In genomic region chr14:53368714-53369191, GRCh38 we compare ENCODE assay signal across 12 cellular contexts.
DNase-seq lines count a peak whose midpoint lies in the region; ATAC-seq and TF ChIP-seq lines count a peak whose summit lies in the region.
"Had no signal": no experiment of that assay in that cellular context is flagged by ENCODE, and none has a peak within 500 bp of the region (broad histone marks: within the 10 kb centered on the region; RNA-seq: fewer than 3 reads in every experiment).

No MANE protein-coding gene starts in this region.

- no peak overlapping the region for H2BK15ac ChIP-seq in IMR-90 (ENCODE audit: low read depth, low read length)

- no peak overlapping the region for H3K14ac ChIP-seq in IMR-90 (replicated peaks; ENCODE audit: low read depth, low read length)

- peak overlapping the region; percentile 67; the same call in 1 of the 2 replicates for H3K4me2 ChIP-seq in IMR-90 (ENCODE audit: low read depth, low read length)

- H2BK20ac ChIP-seq in IMR-90 (ENCODE audit: low read depth, low read length): no peak overlapping the region

- H2AFZ ChIP-seq in IMR-90 (replicated peaks; ENCODE audit: low read length, poor library complexity): no peak overlapping the region

- H3K27ac Mint-ChIP-seq in activated CD4-positive, alpha-beta T cell treated with anti-CD3 and anti-CD28 coated beads for 36 hours: no peak overlapping the region

- DNase-seq in AG09309 (ENCODE audit: low read depth) (peak; percentile 74), IMR-90 (peak; percentile 88), epidermal melanocyte (ENCODE audit: insufficient read length, low spot score) (peak; percentile 25), myocyte (ENCODE audit: low read depth) (peak; percentile 49), NK-92 (lab: John Stamatoyannopoulos, UW; ENCODE audit: unreplicated experiment) (no peak), T-helper 1 cell (no peak)
- DNase-seq in activated CD4-positive, alpha-beta T cell treated with anti-CD3 and anti-CD28 coated beads for 36 hours: no peak
- DNase-seq: C1 segment of cervical spinal cord, NCI-H2171 had no signal

- H3K9me1 ChIP-seq in IMR-90 (ENCODE audit: insufficient read depth, low read length): peaks cover 12% of the 10 kb centered on the region

- H2AK9ac ChIP-seq in IMR-90 (replicated peaks; ENCODE audit: low read depth, low read length, poor library complexity): no peak overlapping the region

- intact Hi-C loops in IMR-90 (cut with micrococcal nuclease): loop anchor here (2.0 to 5.0 kb wide), 2 partner anchors 42 to 169 kb away; no protein-coding TSS in a partner anchor
- intact Hi-C loops in activated CD4-positive, alpha-beta T cell treated with anti-CD3 and anti-CD28 coated beads for 36 hours (cut with DNase I, micrococcal nuclease): no loop called here

- H3K9ac ChIP-seq in IMR-90 (ENCODE audit: low read depth, low read length): no peak overlapping the region

- no peak overlapping the region for H3K4me3 Mint-ChIP-seq in activated CD4-positive, alpha-beta T cell treated with anti-CD3 and anti-CD28 coated beads for 36 hours
- H3K4me3 Mint-ChIP-seq: central memory CD8-positive, alpha-beta T cell had no signal

- H3K4me3 ChIP-seq in AG09309 (ENCODE audit: control insufficient read depth, low read depth, low read length) (no peak overlapping the region), IMR-90 (ENCODE audit: insufficient read depth, low read depth, low read length) (no peak overlapping the region)

- in situ Hi-C loops in IMR-90 (cut with MboI; ENCODE audit: low sequenced_read_pairs): no loop called here

- no peaks in the 10 kb centered on the region for H3K79me1 ChIP-seq in IMR-90 (ENCODE audit: low read depth in 1 of 2, low read length in 2 of 2)

- H3K27me3 Mint-ChIP-seq in activated CD4-positive, alpha-beta T cell treated with anti-CD3 and anti-CD28 coated beads for 36 hours: no peaks in the 10 kb centered on the region

- H4K20me1 ChIP-seq in IMR-90 (ENCODE audit: insufficient read depth, low read length): no peaks in the 10 kb centered on the region

- no peaks in the 10 kb centered on the region for H3K9me3 ChIP-seq in IMR-90 (ENCODE audit: control insufficient read depth, insufficient read depth, low read length)
- H3K9me3 ChIP-seq: neutrophil had no signal

- POLR2A ChIA-PET in IMR-90 (lab: Charles Lee; ENCODE audit: unreplicated experiment): interaction anchor here (0.7 kb wide), 1 partner anchor 13 kb away, joined by 3 read pairs; no protein-coding TSS in a partner anchor
- POLR2A ChIA-PET in activated CD4-positive, alpha-beta T cell treated with anti-CD3 and anti-CD28 coated beads for 36 hours (lab: Charles Lee): no interaction called here

- CTCF ChIA-PET in IMR-90 (lab: Yijun Ruan, JAX): interaction anchor here (0.8 to 1.4 kb wide), 7 partner anchors 8 to 73 kb away, joined by 3 to 6 read pairs (median 3); no protein-coding TSS in a partner anchor
- CTCF ChIA-PET in activated CD4-positive, alpha-beta T cell treated with anti-CD3 and anti-CD28 coated beads for 36 hours (lab: Charles Lee): no interaction called here

- H3K27me3 ChIP-seq in IMR-90 (ENCODE audit: control insufficient read depth, insufficient read depth, low read length): peaks cover 2% of the 10 kb centered on the region; the same call in 1 of the 2 replicates
- H3K27me3 ChIP-seq: neutrophil had no signal

- H2BK120ac ChIP-seq in IMR-90 (ENCODE audit: low read depth, low read length): no peak overlapping the region

- no peak overlapping the region for H4K8ac ChIP-seq in IMR-90 (ENCODE audit: low read depth in 2 of 2, low read length in 2 of 2)

- no peaks in the 10 kb centered on the region for H3K4me1 Mint-ChIP-seq in activated CD4-positive, alpha-beta T cell treated with anti-CD3 and anti-CD28 coated beads for 36 hours
- H3K4me1 Mint-ChIP-seq: central memory CD8-positive, alpha-beta T cell had no signal

- no peak overlapping the region; the same call in 1 of the 2 replicates for H4K5ac ChIP-seq in IMR-90 (ENCODE audit: low read depth, low read length)

- H3K4ac ChIP-seq in IMR-90 (ENCODE audit: low read depth, low read length): no peak overlapping the region

- no peaks in the 10 kb centered on the region for H3K36me3 Mint-ChIP-seq in activated CD4-positive, alpha-beta T cell treated with anti-CD3 and anti-CD28 coated beads for 36 hours (ENCODE audit: low read depth)

- dilution Hi-C loops in IMR-90 (cut with HindIII; ENCODE audit: low sequenced_read_pairs, unreplicated experiment): no loop called here

- no peaks in the 10 kb centered on the region for H3K36me3 ChIP-seq in IMR-90 (ENCODE audit: control insufficient read depth, insufficient read depth, low read length)
- H3K36me3 ChIP-seq: neutrophil had no signal

- H3K27ac ChIP-seq in IMR-90 (ENCODE audit: insufficient read depth, low read length): no peak overlapping the region
- H3K27ac ChIP-seq: neutrophil had no signal

- H3K18ac ChIP-seq in IMR-90 (ENCODE audit: low read depth, low read length): peak overlapping the region; percentile 47; the same call in 1 of the 2 replicates

- ATAC-seq in IMR-90 (ENCODE audit: low read depth) (peak; percentile 81), HG03565 (IDR thresholded peaks at IDR 0.05; ENCODE audit: unreplicated experiment) (no peak)
- no peak for ATAC-seq in activated CD4-positive, alpha-beta T cell treated with anti-CD3 and anti-CD28 coated beads for 36 hours

- no peak for TF ChIP-seq POLR2A in IMR-90 (IDR thresholded peaks at IDR 0.05; ENCODE audit: low read depth, low read length)

- H2BK5ac ChIP-seq in IMR-90 (ENCODE audit: low read depth, low read length, poor library complexity, severe bottlenecking): peak overlapping the region; percentile 50

- H2AK5ac ChIP-seq in IMR-90 (ENCODE audit: low read depth, low read length): no peak overlapping the region

- TF ChIP-seq CTCF in AG09309 (IDR thresholded peaks at IDR 0.05; ENCODE audit: control insufficient read depth, insufficient read depth, low read depth, low read length, missing control alignments) (no peak), IMR-90 (conservative IDR thresholded peaks at IDR 0.05; ENCODE audit: low read depth, low read length) (no peak)

- H3K56ac ChIP-seq in IMR-90 (ENCODE audit: extremely low read depth, insufficient read depth, low read length): no peak overlapping the region

- H4K91ac ChIP-seq in IMR-90 (ENCODE audit: insufficient read depth, low read depth, low read length): no peak overlapping the region

- H3K9me3 Mint-ChIP-seq in activated CD4-positive, alpha-beta T cell treated with anti-CD3 and anti-CD28 coated beads for 36 hours (ENCODE audit: low read depth): peaks cover 2% of the 10 kb centered on the region
- H3K9me3 Mint-ChIP-seq: central memory CD8-positive, alpha-beta T cell had no signal

- peaks cover 17% of the 10 kb centered on the region for H3K4me1 ChIP-seq in IMR-90 (ENCODE audit: control insufficient read depth, insufficient read depth, low read length)

- no peak overlapping the region for H3K23ac ChIP-seq in IMR-90 (ENCODE audit: low read depth, low read length)

- no TSS peak for BruUV-seq in IMR-90 (replicated peaks; lab: Mats Ljungman, UMichigan)

- no peak for TF ChIP-seq RAD21 in IMR-90 (IDR thresholded peaks at IDR 0.05; ENCODE audit: low read length)

TF ChIP-seq in IMR-90, 13 proteins besides CTCF, POLR2A, EP300 and RAD21:
- TF ChIP-seq SMC3 (IDR thresholded peaks at IDR 0.05; ENCODE audit: low read depth, low read length) (no peak), FOS (IDR thresholded peaks at IDR 0.05; ENCODE audit: low read depth, low read length) (peak; percentile 30; the same call in 1 of the 2 replicates), RFX5 (IDR thresholded peaks at IDR 0.05; ENCODE audit: low read depth, low read length) (no peak), RCOR1 (IDR thresholded peaks at IDR 0.05; ENCODE audit: insufficient replicate concordance, low read length) (no peak)

Comparison
In these comparisons a context has a peak if more than half of its experiments do, and no peak if none do; other contexts are left out.
1. DNase-seq: peak in AG09309 (single experiment), IMR-90 (single experiment), epidermal melanocyte (single experiment) and myocyte (single experiment); none in activated CD4-positive, alpha-beta T cell treated with anti-CD3 and anti-CD28 coated beads for 36 hours (single experiment), NK-92 (single experiment) and T-helper 1 cell (0 of 5).